In the genomic region with DNA sequence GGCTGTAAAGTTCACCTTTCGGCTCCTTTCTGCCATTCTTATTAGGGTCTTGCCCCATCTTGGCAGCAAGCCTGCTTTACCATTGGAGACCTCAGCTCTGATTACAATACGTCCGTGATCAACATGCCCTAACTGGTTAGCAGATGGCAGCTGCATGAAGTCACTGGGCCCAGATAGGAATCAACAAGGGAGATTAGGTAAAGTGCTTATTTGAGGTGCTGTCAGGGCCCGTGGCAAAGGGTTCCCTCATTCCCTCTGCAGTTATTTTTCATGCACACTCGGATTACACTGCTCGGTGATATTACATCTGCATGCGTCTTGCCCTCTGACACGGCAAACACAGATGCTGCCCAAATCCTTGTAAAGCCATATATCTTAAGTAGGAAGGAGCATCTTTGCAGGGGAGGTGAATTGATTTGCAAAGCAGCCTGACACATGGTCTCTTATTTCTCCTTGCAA, we compare ENCODE assay signal across 1 cellular context.
TF ChIP-seq lines count a peak whose summit lies in the region.

No MANE protein-coding gene starts in this region.

TF ChIP-seq in HEK293, 187 proteins besides CTCF, POLR2A, EP300 and RAD21 (continued from another document):
- TF ChIP-seq, protein P1, sequence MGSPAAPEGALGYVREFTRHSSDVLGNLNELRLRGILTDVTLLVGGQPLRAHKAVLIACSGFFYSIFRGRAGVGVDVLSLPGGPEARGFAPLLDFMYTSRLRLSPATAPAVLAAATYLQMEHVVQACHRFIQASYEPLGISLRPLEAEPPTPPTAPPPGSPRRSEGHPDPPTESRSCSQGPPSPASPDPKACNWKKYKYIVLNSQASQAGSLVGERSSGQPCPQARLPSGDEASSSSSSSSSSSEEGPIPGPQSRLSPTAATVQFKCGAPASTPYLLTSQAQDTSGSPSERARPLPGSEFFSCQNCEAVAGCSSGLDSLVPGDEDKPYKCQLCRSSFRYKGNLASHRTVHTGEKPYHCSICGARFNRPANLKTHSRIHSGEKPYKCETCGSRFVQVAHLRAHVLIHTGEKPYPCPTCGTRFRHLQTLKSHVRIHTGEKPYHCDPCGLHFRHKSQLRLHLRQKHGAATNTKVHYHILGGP (tag by site-specific recombination; IDR thresholded peaks at IDR 0.05): no peak
- no peak for TF ChIP-seq ZNF658 (tag by site-specific recombination; IDR thresholded peaks at IDR 0.05)
- TF ChIP-seq ZNF324 (tag by site-specific recombination; IDR thresholded peaks at IDR 0.05): no peak
- no peak for TF ChIP-seq ZSCAN5A (tag by site-specific recombination; IDR thresholded peaks at IDR 0.05)
- TF ChIP-seq, protein P2, sequence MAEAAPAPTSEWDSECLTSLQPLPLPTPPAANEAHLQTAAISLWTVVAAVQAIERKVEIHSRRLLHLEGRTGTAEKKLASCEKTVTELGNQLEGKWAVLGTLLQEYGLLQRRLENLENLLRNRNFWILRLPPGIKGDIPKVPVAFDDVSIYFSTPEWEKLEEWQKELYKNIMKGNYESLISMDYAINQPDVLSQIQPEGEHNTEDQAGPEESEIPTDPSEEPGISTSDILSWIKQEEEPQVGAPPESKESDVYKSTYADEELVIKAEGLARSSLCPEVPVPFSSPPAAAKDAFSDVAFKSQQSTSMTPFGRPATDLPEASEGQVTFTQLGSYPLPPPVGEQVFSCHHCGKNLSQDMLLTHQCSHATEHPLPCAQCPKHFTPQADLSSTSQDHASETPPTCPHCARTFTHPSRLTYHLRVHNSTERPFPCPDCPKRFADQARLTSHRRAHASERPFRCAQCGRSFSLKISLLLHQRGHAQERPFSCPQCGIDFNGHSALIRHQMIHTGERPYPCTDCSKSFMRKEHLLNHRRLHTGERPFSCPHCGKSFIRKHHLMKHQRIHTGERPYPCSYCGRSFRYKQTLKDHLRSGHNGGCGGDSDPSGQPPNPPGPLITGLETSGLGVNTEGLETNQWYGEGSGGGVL (tag by site-specific recombination; IDR thresholded peaks at IDR 0.05): no peak
- TF ChIP-seq ZNF596 (tag by site-specific recombination; IDR thresholded peaks at IDR 0.05): no peak
- TF ChIP-seq SP3 (tag by site-specific recombination; IDR thresholded peaks at IDR 0.05): no peak
- TF ChIP-seq SETDB1 (IDR thresholded peaks at IDR 0.05; ENCODE audit: insufficient read length, low read length): no peak
- TF ChIP-seq, protein P3, sequence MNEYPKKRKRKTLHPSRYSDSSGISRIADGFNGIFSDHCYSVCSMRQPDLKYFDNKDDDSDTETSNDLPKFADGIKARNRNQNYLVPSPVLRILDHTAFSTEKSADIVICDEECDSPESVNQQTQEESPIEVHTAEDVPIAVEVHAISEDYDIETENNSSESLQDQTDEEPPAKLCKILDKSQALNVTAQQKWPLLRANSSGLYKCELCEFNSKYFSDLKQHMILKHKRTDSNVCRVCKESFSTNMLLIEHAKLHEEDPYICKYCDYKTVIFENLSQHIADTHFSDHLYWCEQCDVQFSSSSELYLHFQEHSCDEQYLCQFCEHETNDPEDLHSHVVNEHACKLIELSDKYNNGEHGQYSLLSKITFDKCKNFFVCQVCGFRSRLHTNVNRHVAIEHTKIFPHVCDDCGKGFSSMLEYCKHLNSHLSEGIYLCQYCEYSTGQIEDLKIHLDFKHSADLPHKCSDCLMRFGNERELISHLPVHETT (tag by site-specific recombination; IDR thresholded peaks at IDR 0.05): 0 out of 2 replicates have a peak, but pooled peaks have one; percentile 26
- peak; percentile 97 for TF ChIP-seq ZXDB (tag by site-specific recombination; IDR thresholded peaks at IDR 0.05)
- TF ChIP-seq SP2 (tag by site-specific recombination; IDR thresholded peaks at IDR 0.05): no peak
- TF ChIP-seq, protein P4, sequence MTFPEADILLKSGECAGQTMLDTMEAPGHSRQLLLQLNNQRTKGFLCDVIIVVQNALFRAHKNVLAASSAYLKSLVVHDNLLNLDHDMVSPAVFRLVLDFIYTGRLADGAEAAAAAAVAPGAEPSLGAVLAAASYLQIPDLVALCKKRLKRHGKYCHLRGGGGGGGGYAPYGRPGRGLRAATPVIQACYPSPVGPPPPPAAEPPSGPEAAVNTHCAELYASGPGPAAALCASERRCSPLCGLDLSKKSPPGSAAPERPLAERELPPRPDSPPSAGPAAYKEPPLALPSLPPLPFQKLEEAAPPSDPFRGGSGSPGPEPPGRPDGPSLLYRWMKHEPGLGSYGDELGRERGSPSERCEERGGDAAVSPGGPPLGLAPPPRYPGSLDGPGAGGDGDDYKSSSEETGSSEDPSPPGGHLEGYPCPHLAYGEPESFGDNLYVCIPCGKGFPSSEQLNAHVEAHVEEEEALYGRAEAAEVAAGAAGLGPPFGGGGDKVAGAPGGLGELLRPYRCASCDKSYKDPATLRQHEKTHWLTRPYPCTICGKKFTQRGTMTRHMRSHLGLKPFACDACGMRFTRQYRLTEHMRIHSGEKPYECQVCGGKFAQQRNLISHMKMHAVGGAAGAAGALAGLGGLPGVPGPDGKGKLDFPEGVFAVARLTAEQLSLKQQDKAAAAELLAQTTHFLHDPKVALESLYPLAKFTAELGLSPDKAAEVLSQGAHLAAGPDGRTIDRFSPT (tag by site-specific recombination; IDR thresholded peaks at IDR 0.05): no peak
- peak; percentile 97 for TF ChIP-seq SP7 (tag by site-specific recombination; IDR thresholded peaks at IDR 0.05)
